ENCODE assay signal across 2 cellular contexts in genomic region chr7:148050492-148051158, GRCh38.
TF ChIP-seq lines count a peak whose summit lies in the region.

No MANE protein-coding gene starts in this region.

TF ChIP-seq in GM12878, 131 proteins besides CTCF, POLR2A, EP300 and RAD21:
- TF ChIP-seq PRDM15 (CRISPR knock-in tag; IDR thresholded peaks at IDR 0.05) (no peak), FOXM1 (IDR thresholded peaks at IDR 0.05; ENCODE audit: low read depth, low read length) (no peak), POLR2AphosphoS5 (IDR thresholded peaks at IDR 0.05; ENCODE audit: low read length) (no peak), RELB (IDR thresholded peaks at IDR 0.05; ENCODE audit: low read depth) (no peak)
TF ChIP-seq in GM12878: peak in this region for 0.

TF ChIP-seq in GM23338, 12 proteins besides CTCF, POLR2A, EP300 and RAD21:
- TF ChIP-seq REST (IDR thresholded peaks at IDR 0.05; ENCODE audit: unreplicated experiment) (no peak), POLR2AphosphoS5 (IDR thresholded peaks at IDR 0.05; ENCODE audit: low read depth) (no peak), STAT1 (IDR thresholded peaks at IDR 0.05; ENCODE audit: unreplicated experiment) (no peak), NANOG (IDR thresholded peaks at IDR 0.05; ENCODE audit: borderline replicate concordance) (no peak), ZNF462 (CRISPR knock-in tag; IDR thresholded peaks at IDR 0.05) (no peak), EZH2phosphoT487 (IDR thresholded peaks at IDR 0.05; ENCODE audit: unreplicated experiment) (no peak), ETS1 (IDR thresholded peaks at IDR 0.05) (no peak), ZNF114 (CRISPR knock-in tag; IDR thresholded peaks at IDR 0.05) (no peak), EZH2 (IDR thresholded peaks at IDR 0.05; ENCODE audit: low read depth, unreplicated experiment) (no peak), CREB1 (CRISPR knock-in tag; IDR thresholded peaks at IDR 0.05; ENCODE audit: low read depth) (no peak), ZNF331 (CRISPR knock-in tag; IDR thresholded peaks at IDR 0.05; ENCODE audit: low read depth) (no peak), JUNB (IDR thresholded peaks at IDR 0.05; ENCODE audit: unreplicated experiment) (no peak)
